ENCODE assay signal across 9 cellular contexts in the genomic region with DNA sequence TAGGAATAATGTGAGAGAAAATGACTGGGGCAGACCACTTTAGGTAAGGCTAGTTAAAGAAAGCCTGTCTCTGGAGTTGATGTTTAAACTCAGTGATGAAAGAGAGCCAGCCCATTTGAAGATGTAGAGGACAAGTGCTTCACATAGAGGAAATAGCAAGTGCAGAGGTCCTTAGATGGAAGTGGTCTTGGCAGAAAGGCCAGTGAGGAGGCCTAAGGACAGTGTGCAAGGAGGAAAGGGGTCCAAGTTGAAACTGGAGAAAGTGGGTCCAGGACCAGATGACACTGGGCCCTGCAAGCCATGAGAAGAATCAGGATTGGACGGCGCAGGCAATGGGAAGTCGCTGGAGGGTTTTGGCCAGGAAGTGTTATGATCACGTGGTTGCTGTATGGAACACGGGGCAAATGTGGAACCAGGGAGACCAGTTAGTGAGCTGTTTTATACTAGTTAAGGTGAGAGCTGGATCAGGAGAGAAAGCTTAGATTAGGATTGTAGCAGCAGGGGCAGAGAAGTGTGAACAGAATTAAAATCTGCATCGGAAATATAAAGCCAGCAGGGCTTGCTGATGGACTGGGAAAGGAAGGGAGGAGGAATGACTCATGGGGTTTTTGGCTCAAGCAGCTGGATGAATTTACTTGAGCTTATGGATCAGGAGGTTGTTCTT. TPM values are rescaled to one million over a fixed set of nuclear protein-coding genes. Genes with fewer than 3 reads are reported as not detected.
DNase-seq lines count a peak whose midpoint lies in the region; ATAC-seq and TF ChIP-seq lines count a peak whose summit lies in the region.
"Had no signal": no experiment of that assay in that cellular context is flagged by ENCODE, and none has a peak within 500 bp of the region (broad histone marks: within the 10 kb centered on the region; RNA-seq: fewer than 3 reads in every experiment).

No MANE protein-coding gene starts in this region.

- POLR2A ChIA-PET in Caco-2 (lab: Charles Lee): no interaction called here
- POLR2A ChIA-PET in activated CD8-positive, alpha-beta T cell treated with anti-CD3 and anti-CD28 coated beads, Interleukin-2, amount 10 ng/mL, durations not matched to agents 7 days and 5 days (lab: Charles Lee): no interaction called here

- TF ChIP-seq CTCF in Caco-2 (IDR thresholded peaks at IDR 0.05; ENCODE audit: insufficient read depth in 1 of 2, low read depth in 1 of 2, low read length in 1 of 2, severe bottlenecking in 1 of 2, unreplicated experiment in 1 of 2): no peak

- peak overlapping the region in 13 of 21 experiments; percentile 3 to 71 (median 25) for H3K27ac ChIP-seq in skin epidermis
- H3K27ac ChIP-seq: KMS-11 had no signal

- ATAC-seq in HG03460 (IDR thresholded peaks at IDR 0.05; ENCODE audit: unreplicated experiment) (peak; percentile 48), GM18498 (IDR thresholded peaks at IDR 0.05; ENCODE audit: unreplicated experiment) (no peak)
- peak; percentile 37 for ATAC-seq in activated CD8-positive, alpha-beta T cell treated with anti-CD3 and anti-CD28 coated beads, Interleukin-2, amount 10 ng/mL, durations not matched to agents 7 days and 5 days

- peaks cover 10% of the 10 kb centered on the region; the same call in 1 of the 2 replicates for H3K4me1 ChIP-seq in Caco-2

- 0 out of 2 replicates have a peak, but pooled peaks cover 1% of the 10 kb centered on the region for H3K36me3 ChIP-seq in Caco-2 (ENCODE audit: control insufficient read depth, insufficient read depth, low read length)

- peak overlapping the region; percentile 75 for H3K27ac Mint-ChIP-seq in Caco-2 (ENCODE audit: unreplicated experiment)
- H3K27ac Mint-ChIP-seq in activated CD8-positive, alpha-beta T cell treated with anti-CD3 and anti-CD28 coated beads, Interleukin-2, amount 10 ng/mL, durations not matched to agents 7 days and 5 days: peak overlapping the region; percentile 1

- DNase-seq in Caco-2: peak; percentile 53 to 54
- no peak for DNase-seq in activated CD8-positive, alpha-beta T cell treated with anti-CD3 and anti-CD28 coated beads, Interleukin-2, amount 10 ng/mL, durations not matched to agents 7 days and 5 days
- DNase-seq in glomerular endothelial cell (ENCODE audit: extremely low read depth, low read depth, low spot score): peak; percentile 39
- no peak for DNase-seq in activated gamma-delta T cell treated with Interleukin-2 at 50 U/mL for 16 hours
- DNase-seq in cortex of kidney (lab: John Stamatoyannopoulos, UW): no peak

- BruUV-seq in Caco-2 (replicated peaks; lab: Mats Ljungman, UMichigan): TSS peak; percentile 28

- CTCF ChIA-PET in Caco-2 (lab: Charles Lee): interaction anchor here (0.7 to 1.2 kb wide), 5 partner anchors 22 to 529 kb away, joined by 3 to 7 read pairs (median 3); a partner anchor contains a TSS
- CTCF ChIA-PET in activated CD8-positive, alpha-beta T cell treated with anti-CD3 and anti-CD28 coated beads, Interleukin-2, amount 10 ng/mL, durations not matched to agents 7 days and 5 days (lab: Charles Lee): interaction anchor here (1.0 to 14.1 kb wide), 5 partner anchors 9 to 49 kb away, joined by 3 to 220 read pairs (median 16); no protein-coding TSS in a partner anchor

- H3K4me3 ChIP-seq in Caco-2 (ENCODE audit: low read depth, low read length) (peak overlapping the region; percentile 22), skin epidermis (peak overlapping the region in 3 of 7 experiments; percentile 18 to 36 (median 27))

- no peaks in the 10 kb centered on the region for H3K27me3 Mint-ChIP-seq in Caco-2 (ENCODE audit: insufficient read depth, unreplicated experiment)
- H3K27me3 Mint-ChIP-seq in activated CD8-positive, alpha-beta T cell treated with anti-CD3 and anti-CD28 coated beads, Interleukin-2, amount 10 ng/mL, durations not matched to agents 7 days and 5 days (ENCODE audit: low read depth): no peaks in the 10 kb centered on the region

- no peaks in the 10 kb centered on the region for H3K9me3 Mint-ChIP-seq in Caco-2 (ENCODE audit: unreplicated experiment)
- H3K9me3 Mint-ChIP-seq in activated CD8-positive, alpha-beta T cell treated with anti-CD3 and anti-CD28 coated beads, Interleukin-2, amount 10 ng/mL, durations not matched to agents 7 days and 5 days (ENCODE audit: insufficient read depth): no peaks in the 10 kb centered on the region

- H3K9me3 ChIP-seq in Caco-2: no peaks in the 10 kb centered on the region

- peak overlapping the region; percentile 75 for H3K4me3 Mint-ChIP-seq in Caco-2 (ENCODE audit: unreplicated experiment)
- H3K4me3 Mint-ChIP-seq in activated CD8-positive, alpha-beta T cell treated with anti-CD3 and anti-CD28 coated beads, Interleukin-2, amount 10 ng/mL, durations not matched to agents 7 days and 5 days: no peak overlapping the region

- intact Hi-C loops in Caco-2 (cut with micrococcal nuclease; ENCODE audit: unreplicated experiment): no loop called here

- H3K27me3 ChIP-seq in Caco-2 (replicated peaks; ENCODE audit: control insufficient read depth, insufficient read depth, low read length): no peaks in the 10 kb centered on the region

- peaks cover 14% of the 10 kb centered on the region for H3K4me1 Mint-ChIP-seq in Caco-2 (ENCODE audit: low read depth, unreplicated experiment)
- peaks cover 32% of the 10 kb centered on the region for H3K4me1 Mint-ChIP-seq in activated CD8-positive, alpha-beta T cell treated with anti-CD3 and anti-CD28 coated beads, Interleukin-2, amount 10 ng/mL, durations not matched to agents 7 days and 5 days (ENCODE audit: low read depth)

- H3K36me3 Mint-ChIP-seq in Caco-2 (ENCODE audit: insufficient read depth, unreplicated experiment): peaks cover 19% of the 10 kb centered on the region
- H3K36me3 Mint-ChIP-seq in activated CD8-positive, alpha-beta T cell treated with anti-CD3 and anti-CD28 coated beads, Interleukin-2, amount 10 ng/mL, durations not matched to agents 7 days and 5 days (ENCODE audit: low read depth): peaks cover 11% of the 10 kb centered on the region

RNA-seq across cellular contexts. Expression of a gene that starts 48.0 kb away (rescaled TPM):
- not detected in 2 replicates for total RNA-seq in Caco-2 (2022)
- not detected for total RNA-seq in activated CD8-positive, alpha-beta T cell treated with anti-CD3 and anti-CD28 coated beads, Interleukin-2, amount 10 ng/mL, durations not matched to agents 7 days and 5 days
- not detected in 2 replicates for total RNA-seq in glomerular endothelial cell

Comparison
In these comparisons a context has a peak if more than half of its experiments do, and no peak if none do; other contexts are left out.
1. DNase-seq: peak in Caco-2 (2 of 2) and glomerular endothelial cell (single experiment); none in activated CD8-positive, alpha-beta T cell treated with anti-CD3 and anti-CD28 coated beads, Interleukin-2, amount 10 ng/mL, durations not matched to agents 7 days and 5 days (single experiment), activated gamma-delta T cell treated with Interleukin-2 at 50 U/mL for 16 hours (single experiment) and cortex of kidney (single experiment).